Comparison of ENCODE assay signal across 1 cellular context in genomic region chr10:43286076-43286805, GRCh38.
TF ChIP-seq lines count a peak whose summit lies in the region.

No MANE protein-coding gene starts in this region.

TF ChIP-seq in SK-N-SH treated with all-trans-retinoic acid at 6 μM for 48 hours, 23 proteins besides CTCF, POLR2A, EP300 and RAD21 (continued from another document):
- TF ChIP-seq, protein P1, sequence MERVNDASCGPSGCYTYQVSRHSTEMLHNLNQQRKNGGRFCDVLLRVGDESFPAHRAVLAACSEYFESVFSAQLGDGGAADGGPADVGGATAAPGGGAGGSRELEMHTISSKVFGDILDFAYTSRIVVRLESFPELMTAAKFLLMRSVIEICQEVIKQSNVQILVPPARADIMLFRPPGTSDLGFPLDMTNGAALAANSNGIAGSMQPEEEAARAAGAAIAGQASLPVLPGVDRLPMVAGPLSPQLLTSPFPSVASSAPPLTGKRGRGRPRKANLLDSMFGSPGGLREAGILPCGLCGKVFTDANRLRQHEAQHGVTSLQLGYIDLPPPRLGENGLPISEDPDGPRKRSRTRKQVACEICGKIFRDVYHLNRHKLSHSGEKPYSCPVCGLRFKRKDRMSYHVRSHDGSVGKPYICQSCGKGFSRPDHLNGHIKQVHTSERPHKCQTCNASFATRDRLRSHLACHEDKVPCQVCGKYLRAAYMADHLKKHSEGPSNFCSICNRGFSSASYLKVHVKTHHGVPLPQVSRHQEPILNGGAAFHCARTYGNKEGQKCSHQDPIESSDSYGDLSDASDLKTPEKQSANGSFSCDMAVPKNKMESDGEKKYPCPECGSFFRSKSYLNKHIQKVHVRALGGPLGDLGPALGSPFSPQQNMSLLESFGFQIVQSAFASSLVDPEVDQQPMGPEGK (CRISPR knock-in tag; IDR thresholded peaks at IDR 0.05; ENCODE audit: borderline replicate concordance): no peak
- no peak for TF ChIP-seq ISL1 (CRISPR knock-in tag; IDR thresholded peaks at IDR 0.05)
- no peak for TF ChIP-seq ZFP3 (CRISPR knock-in tag; IDR thresholded peaks at IDR 0.05)
- TF ChIP-seq CREB5 (CRISPR knock-in tag; IDR thresholded peaks at IDR 0.05; ENCODE audit: low read depth): no peak
- no peak for TF ChIP-seq ZNF70 (CRISPR knock-in tag; IDR thresholded peaks at IDR 0.05)
- no peak for TF ChIP-seq OSR1 (CRISPR knock-in tag; IDR thresholded peaks at IDR 0.05)
- no peak for TF ChIP-seq SNAI2 (CRISPR knock-in tag; IDR thresholded peaks at IDR 0.05)
TF ChIP-seq in SK-N-SH treated with all-trans-retinoic acid at 6 μM for 48 hours: peak in this region for 0.
